3 cellular contexts compared by ENCODE assay signal in genomic region chr2:85174943-85175342, GRCh38.
TF ChIP-seq lines count a peak whose summit lies in the region.

No MANE protein-coding gene starts in this region.

TF ChIP-seq in IMR-90, 13 proteins besides CTCF, POLR2A, EP300 and RAD21:
- TF ChIP-seq USF2 (IDR thresholded peaks at IDR 0.05; ENCODE audit: low read depth, low read length) = no peak
- no peak for TF ChIP-seq BHLHE40 (IDR thresholded peaks at IDR 0.05; ENCODE audit: low read depth, low read length)
- TF ChIP-seq MXI1 (IDR thresholded peaks at IDR 0.05; ENCODE audit: borderline replicate concordance, low read depth, low read length) = no peak
- no peak for TF ChIP-seq FOS (IDR thresholded peaks at IDR 0.05; ENCODE audit: low read depth, low read length)
- TF ChIP-seq RFX5 (IDR thresholded peaks at IDR 0.05; ENCODE audit: low read depth, low read length) = no peak
- no peak for TF ChIP-seq NFE2L2 (IDR thresholded peaks at IDR 0.05; ENCODE audit: low read depth, low read length)
- TF ChIP-seq CHD1 (IDR thresholded peaks at IDR 0.05; ENCODE audit: low read depth, low read length) = no peak
- TF ChIP-seq CEBPB (IDR thresholded peaks at IDR 0.05; ENCODE audit: low read depth, low read length) = no peak
- no peak for TF ChIP-seq ELK1 (IDR thresholded peaks at IDR 0.05; ENCODE audit: borderline replicate concordance, low read depth, low read length)
- no peak for TF ChIP-seq RCOR1 (IDR thresholded peaks at IDR 0.05; ENCODE audit: insufficient replicate concordance, low read length)
- no peak for TF ChIP-seq MAZ (IDR thresholded peaks at IDR 0.05; ENCODE audit: borderline replicate concordance, low read depth, low read length)
- no peak for TF ChIP-seq MAFK (IDR thresholded peaks at IDR 0.05; ENCODE audit: low read depth, low read length)
- no peak for TF ChIP-seq SMC3 (IDR thresholded peaks at IDR 0.05; ENCODE audit: low read depth, low read length)

TF ChIP-seq in GM12891, 5 proteins besides CTCF, POLR2A, EP300 and RAD21 (continued from another document):
- TF ChIP-seq PAX5 (IDR thresholded peaks at IDR 0.05; ENCODE audit: insufficient read depth, low read length, severe bottlenecking) (no peak), TAF1 (IDR thresholded peaks at IDR 0.05; ENCODE audit: low read depth, low read length) (no peak), SPI1 (IDR thresholded peaks at IDR 0.05; ENCODE audit: low read depth, low read length) (no peak), POU2F2 (IDR thresholded peaks at IDR 0.05; ENCODE audit: low read depth, low read length) (no peak)

TF ChIP-seq in SK-N-SH treated with all-trans-retinoic acid at 6 μM for 48 hours, 23 proteins besides CTCF, POLR2A, EP300 and RAD21:
- no peak for TF ChIP-seq BACH2 (CRISPR knock-in tag; IDR thresholded peaks at IDR 0.05; ENCODE audit: borderline replicate concordance)
- TF ChIP-seq RARB (CRISPR knock-in tag; IDR thresholded peaks at IDR 0.05) = no peak
- TF ChIP-seq ISL1 (CRISPR knock-in tag; IDR thresholded peaks at IDR 0.05) = no peak
- no peak for TF ChIP-seq CREB5 (CRISPR knock-in tag; IDR thresholded peaks at IDR 0.05; ENCODE audit: low read depth)
- no peak for TF ChIP-seq ZC3H10 (CRISPR knock-in tag; IDR thresholded peaks at IDR 0.05)
- TF ChIP-seq ZFP3 (CRISPR knock-in tag; IDR thresholded peaks at IDR 0.05) = no peak
- no peak for TF ChIP-seq ZFP30 (CRISPR knock-in tag; IDR thresholded peaks at IDR 0.05)
- TF ChIP-seq ZNF8 (CRISPR knock-in tag; IDR thresholded peaks at IDR 0.05) = no peak
- TF ChIP-seq ZNF565 (CRISPR knock-in tag; conservative IDR thresholded peaks at IDR 0.05; ENCODE audit: low read depth) = no peak
- no peak for TF ChIP-seq PPARA (CRISPR knock-in tag; IDR thresholded peaks at IDR 0.05; ENCODE audit: borderline replicate concordance)
- no peak for TF ChIP-seq ZNF70 (CRISPR knock-in tag; IDR thresholded peaks at IDR 0.05)
- TF ChIP-seq PATZ1 (CRISPR knock-in tag; IDR thresholded peaks at IDR 0.05; ENCODE audit: borderline replicate concordance) = no peak
- no peak for TF ChIP-seq CSRNP3 (CRISPR knock-in tag; IDR thresholded peaks at IDR 0.05)
- no peak for TF ChIP-seq GLIS3 (CRISPR knock-in tag; IDR thresholded peaks at IDR 0.05)
- TF ChIP-seq TCF4 (CRISPR knock-in tag; IDR thresholded peaks at IDR 0.05; ENCODE audit: borderline replicate concordance) = no peak
- no peak for TF ChIP-seq TSHZ2 (CRISPR knock-in tag; IDR thresholded peaks at IDR 0.05)
- TF ChIP-seq POU6F1 (CRISPR knock-in tag; IDR thresholded peaks at IDR 0.05; ENCODE audit: borderline replicate concordance, low read depth) = no peak
- no peak for TF ChIP-seq OSR1 (CRISPR knock-in tag; IDR thresholded peaks at IDR 0.05)
TF ChIP-seq in SK-N-SH treated with all-trans-retinoic acid at 6 μM for 48 hours: peak in this region for 0.
